In genomic region chr19:29475469-29475868, GRCh38 we compare ENCODE assay signal across 11 cellular contexts. TPM values are rescaled to one million over a fixed set of nuclear protein-coding genes. Genes with fewer than 3 reads are reported as not detected.
"Had no signal": no experiment of that assay in that cellular context is flagged by ENCODE, and none has a peak within 500 bp of the region (broad histone marks: within the 10 kb centered on the region; RNA-seq: fewer than 3 reads in every experiment).

No MANE protein-coding gene starts in this region.

- H3K4me3 Mint-ChIP-seq: HFFc6, IgD-negative memory B cell had no signal

- H3K27ac Mint-ChIP-seq: HFFc6, IgD-negative memory B cell had no signal

- H2AFZ ChIP-seq: GM23248 had no signal

- H3K9ac ChIP-seq: GM23248 had no signal

- FAIRE-seq: HepG2 had no signal

- H3K4me3 ChIP-seq: GM23248, HAP-1 had no signal

- H3K4me1 ChIP-seq: HAP-1 had no signal

- H3K36me3 ChIP-seq: HAP-1 had no signal

- H3K27ac ChIP-seq: GM23248, HL-60 had no signal

- H3K4me1 Mint-ChIP-seq: IgD-negative memory B cell had no signal

- ATAC-seq: HCT116, HepG2 had no signal

- H3K9me3 ChIP-seq: HAP-1 had no signal

- DNase-seq: GM23248, GOT3, H7, HFFc6, KG1 had no signal

RNA-seq across cellular contexts. Expression of gene VSTM2B, which starts 50.3 kb away (rescaled TPM):
- total RNA-seq: GM23248, HepG2, HFFc6, HT1080 had no signal
- polyA plus RNA-seq: GM23248, HepG2, IgD-negative memory B cell had no signal
